ENCODE assay signal across 8 cellular contexts in the genomic region with DNA sequence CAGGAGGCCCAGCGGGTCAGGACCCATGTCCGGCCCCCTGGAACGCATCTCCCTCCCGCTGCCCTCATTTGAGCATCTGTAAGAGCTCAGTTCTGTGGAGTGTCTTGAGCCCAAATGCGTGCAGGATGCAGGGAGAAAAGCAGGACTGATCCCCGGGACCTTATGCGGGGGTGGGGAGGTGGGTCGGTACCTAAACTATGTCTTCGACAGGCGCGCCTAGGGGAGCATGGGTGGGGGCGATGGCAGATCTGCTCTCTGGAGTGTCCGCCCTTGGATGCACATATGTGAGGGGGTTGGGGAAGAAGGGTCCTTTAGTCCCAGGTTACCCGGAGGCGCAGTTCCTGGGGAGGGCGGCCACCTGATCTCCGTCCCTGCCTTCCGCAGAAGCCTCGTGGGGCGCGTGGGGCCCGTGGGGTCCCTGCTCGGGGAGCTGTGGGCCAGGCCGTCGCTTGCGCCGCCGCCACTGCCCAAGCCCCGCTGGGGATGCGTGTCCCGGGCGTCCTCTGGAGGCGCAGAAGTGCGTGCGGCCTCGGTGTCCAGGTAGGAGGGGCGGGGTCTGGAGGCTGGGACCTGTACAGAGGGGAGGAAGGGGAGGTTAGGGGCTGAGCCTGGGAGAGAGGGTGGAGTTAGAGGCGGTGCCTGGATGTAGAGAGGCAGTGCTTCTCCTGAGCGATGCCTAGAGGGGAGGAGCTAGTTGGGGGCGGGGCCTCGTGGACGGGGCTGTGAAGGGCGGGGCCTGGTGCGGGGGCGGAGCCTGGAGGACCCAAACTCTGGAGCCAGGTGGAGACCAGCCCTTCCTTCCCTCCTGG. TPM values are rescaled to one million over a fixed set of nuclear protein-coding genes. Genes with fewer than 3 reads are reported as not detected.
DNase-seq lines count a peak whose midpoint lies in the region; ATAC-seq and TF ChIP-seq lines count a peak whose summit lies in the region.

No MANE protein-coding gene starts in this region.

- ATAC-seq in HG03354 (IDR thresholded peaks at IDR 0.05; ENCODE audit: poor library complexity, severe bottlenecking, unreplicated experiment) (peak; percentile 58), HG02610 (IDR thresholded peaks at IDR 0.05; ENCODE audit: unreplicated experiment) (no peak), HG02798 (IDR thresholded peaks at IDR 0.05; ENCODE audit: poor library complexity, unreplicated experiment) (no peak)
- peak; percentile 72 to 78 for ATAC-seq in natural killer cell treated with Interleukin-12 subunit alpha and Interleukin-12 subunit beta and Interleukin-15 and Interleukin-18, amount 100 ng/mL, for 72 hours

- no peaks in the 10 kb centered on the region for H3K9me3 Mint-ChIP-seq in natural killer cell treated with Interleukin-12 subunit alpha and Interleukin-12 subunit beta and Interleukin-15 and Interleukin-18, amount 100 ng/mL, for 72 hours

- intact Hi-C loops in thyroid gland (cut with DNase I): no loop called here

- peak overlapping the region in 1 of 3 donors; percentile 19 for H3K4me3 ChIP-seq in thyroid gland (replicated peaks in 1 of 3)

- peak; percentile 56 for DNase-seq in COLO668 (lab: John Stamatoyannopoulos, UW; ENCODE audit: unreplicated experiment)
- DNase-seq in activated CD4-positive, alpha-beta T cell treated with anti-CD3 and anti-CD28 coated beads for 24 hours (ENCODE audit: low read depth in 2 of 2): peak; percentile 70 to 76
- peak; percentile 42 for DNase-seq in dermis blood vessel endothelial cell
- DNase-seq in natural killer cell treated with Interleukin-12 subunit alpha and Interleukin-12 subunit beta and Interleukin-15 and Interleukin-18, amount 100 ng/mL, for 72 hours (ENCODE audit: low spot score): peak; percentile 70
- peak; percentile 41 to 47 for DNase-seq in thyroid gland

- H3K4me3 Mint-ChIP-seq in natural killer cell treated with Interleukin-12 subunit alpha and Interleukin-12 subunit beta and Interleukin-15 and Interleukin-18, amount 100 ng/mL, for 72 hours: peak overlapping the region; percentile 48

- no peak overlapping the region for H3K27ac ChIP-seq in thyroid gland

- H3K27ac Mint-ChIP-seq in natural killer cell treated with Interleukin-12 subunit alpha and Interleukin-12 subunit beta and Interleukin-15 and Interleukin-18, amount 100 ng/mL, for 72 hours: no peak overlapping the region

- no peak for TF ChIP-seq CTCF in thyroid gland (IDR thresholded peaks at IDR 0.05)

- no peaks in the 10 kb centered on the region for H3K9me3 ChIP-seq in thyroid gland

- 6 to 10% methylated on average over 21 to 31 of the region's 45 CpGs for WGBS in thyroid gland, 2 donors

- peaks cover 25 to 26% of the 10 kb centered on the region in 2 donors for H3K4me1 ChIP-seq in thyroid gland

- TF ChIP-seq POLR2A in thyroid gland (IDR thresholded peaks at IDR 0.05): no peak

- H3K36me3 ChIP-seq in thyroid gland: no peaks in the 10 kb centered on the region

- peaks cover 13 to 21% of the 10 kb centered on the region in 2 donors for H3K4me1 Mint-ChIP-seq in natural killer cell treated with Interleukin-12 subunit alpha and Interleukin-12 subunit beta and Interleukin-15 and Interleukin-18, amount 100 ng/mL, for 72 hours (ENCODE audit: low read depth in 2 of 2)

- H3K27me3 Mint-ChIP-seq in natural killer cell treated with Interleukin-12 subunit alpha and Interleukin-12 subunit beta and Interleukin-15 and Interleukin-18, amount 100 ng/mL, for 72 hours: peaks cover 0 to 12% of the 10 kb centered on the region in 2 donors

- H3K27me3 ChIP-seq in thyroid gland: no peaks in the 10 kb centered on the region

- H3K36me3 Mint-ChIP-seq in natural killer cell treated with Interleukin-12 subunit alpha and Interleukin-12 subunit beta and Interleukin-15 and Interleukin-18, amount 100 ng/mL, for 72 hours: no peaks in the 10 kb centered on the region

RNA-seq across cellular contexts. Expression of gene CILP2, which starts 2.8 kb away (rescaled TPM):
- total RNA-seq in dermis blood vessel endothelial cell (0.17 TPM in 1 of 2 replicates, not detected in the other), thyroid gland (1 to 10 TPM in 3 of 4 donors, under 1 TPM in 1; 0.63 to 4.2 (median 2.4) TPM)
- under 1 TPM; 0.21 to 0.42 TPM for total RNA-seq in natural killer cell treated with Interleukin-12 subunit alpha and Interleukin-12 subunit beta and Interleukin-15 and Interleukin-18, amount 100 ng/mL, for 72 hours

RNA-seq across cellular contexts. Expression of gene YJEFN3, which starts 12.2 kb away (rescaled TPM):
- total RNA-seq in dermis blood vessel endothelial cell (0.14 and 0.17 TPM in 2 replicates), thyroid gland (1 to 10 TPM in 3 of 4 donors, not detected in 1; 1.9 to 7.2 (median 2.6) TPM)
- 10 to 100 TPM in 1 of 2 donors, 1 to 10 TPM in 1; 10.0 to 14.9 TPM for total RNA-seq in natural killer cell treated with Interleukin-12 subunit alpha and Interleukin-12 subunit beta and Interleukin-15 and Interleukin-18, amount 100 ng/mL, for 72 hours

RNA-seq across cellular contexts. Expression of gene NDUFA13, which starts 24.9 kb away (rescaled TPM):
- 95.3 and 191 TPM in 2 replicates for total RNA-seq in dermis blood vessel endothelial cell
- total RNA-seq in natural killer cell treated with Interleukin-12 subunit alpha and Interleukin-12 subunit beta and Interleukin-15 and Interleukin-18, amount 100 ng/mL, for 72 hours: 100 to 1,000 TPM; 261 to 310 TPM
- 100 to 1,000 TPM in 1 of 4 donors, 10 to 100 TPM in 3; 32.8 to 265 (median 63.6) TPM for total RNA-seq in thyroid gland

RNA-seq across cellular contexts. Expression of gene TSSK6, which starts 25.6 kb away (rescaled TPM):
- total RNA-seq in dermis blood vessel endothelial cell: 0.68 and 1.4 TPM in 2 replicates
- 1 to 10 TPM; 1.9 to 2.6 TPM for total RNA-seq in natural killer cell treated with Interleukin-12 subunit alpha and Interleukin-12 subunit beta and Interleukin-15 and Interleukin-18, amount 100 ng/mL, for 72 hours
- total RNA-seq in thyroid gland: 1 to 10 TPM; 1.8 to 7.7 (median 3.8) TPM

Comparison
In these comparisons a context has a peak if more than half of its experiments do, and no peak if none do; other contexts are left out.
1. ATAC-seq: peak in HG03354 (single experiment) and natural killer cell treated with Interleukin-12 subunit alpha and Interleukin-12 subunit beta and Interleukin-15 and Interleukin-18, amount 100 ng/mL, for 72 hours (2 of 2); none in HG02610 (single experiment) and HG02798 (single experiment).
2. Peak in every context shown above with its lines, with median percentiles within 50 percentile points of each other: DNase-seq.